In the genomic region with DNA sequence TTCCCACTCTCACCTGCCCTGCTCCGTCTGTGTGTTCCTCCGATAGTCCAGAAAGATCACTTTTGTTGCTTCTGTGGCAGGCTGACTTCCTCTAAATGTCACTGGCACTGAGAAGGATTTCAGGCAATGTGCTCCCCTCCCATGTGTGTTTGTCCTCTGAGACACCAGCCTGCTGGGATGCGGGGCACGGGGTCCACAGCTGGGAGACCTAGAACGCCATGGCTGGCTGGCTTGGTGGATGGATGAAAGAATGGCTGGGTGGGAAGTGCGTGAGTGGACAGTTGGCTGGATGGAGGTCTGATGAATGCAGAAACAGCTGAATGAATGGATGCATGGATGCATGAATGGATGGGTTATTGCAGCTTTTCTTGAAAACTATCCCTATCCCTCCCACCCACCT, we compare ENCODE assay signal across 34 cellular contexts. TPM values are rescaled to one million over a fixed set of nuclear protein-coding genes. Genes with fewer than 3 reads are reported as not detected.
"Had no signal": no experiment of that assay in that cellular context is flagged by ENCODE, and none has a peak within 500 bp of the region (broad histone marks: within the 10 kb centered on the region; RNA-seq: fewer than 3 reads in every experiment).

No MANE protein-coding gene starts in this region.

- H3K9me3 ChIP-seq: colonic mucosa, gastrocnemius medialis, mucosa of descending colon, pancreas, psoas muscle, thoracic aorta, uterus had no signal

- H3K4me3 Mint-ChIP-seq: activated CD4-positive, alpha-beta memory T cell treated with anti-CD3 and anti-CD28 coated beads for 36 hours; activated CD4-positive, alpha-beta T cell treated with anti-CD3 and anti-CD28 coated beads, Interleukin-2, amount 10 ng/mL, durations not matched to agents 24 days and 14 days; activated naive CD4-positive, alpha-beta T cell treated with anti-CD3 and anti-CD28 coated beads, Interleukin-2, amount 50 U/mL, for 24 hours; activated naive CD8-positive, alpha-beta T cell treated with anti-CD3 and anti-CD28 coated beads, Interleukin-2, amount 50 U/mL, for 24 hours; activated T-cell treated with anti-CD3 and anti-CD28 coated beads, Interleukin-2, amount 50 U/mL, for 24 hours; natural killer cell treated with Interleukin-12 subunit alpha and Interleukin-12 subunit beta and Interleukin-15 and Interleukin-18, amount 100 ng/mL, for 72 hours; stimulated activated naive CD8-positive, alpha-beta T cell treated with anti-CD3 and anti-CD28 coated beads, Interleukin-15, Interleukin-2, amounts not matched to agents 100 ng/mL and 50 ng/mL, for 24 hours had no signal

- H3K9me3 Mint-ChIP-seq: activated CD4-positive, alpha-beta memory T cell treated with anti-CD3 and anti-CD28 coated beads for 36 hours; activated CD4-positive, alpha-beta T cell treated with anti-CD3 and anti-CD28 coated beads, Interleukin-2, amount 10 ng/mL, durations not matched to agents 24 days and 14 days; activated naive CD4-positive, alpha-beta T cell treated with anti-CD3 and anti-CD28 coated beads, Interleukin-2, amount 50 U/mL, for 24 hours; activated naive CD8-positive, alpha-beta T cell treated with anti-CD3 and anti-CD28 coated beads, Interleukin-2, amount 50 U/mL, for 24 hours; activated T-cell treated with anti-CD3 and anti-CD28 coated beads, Interleukin-2, amount 50 U/mL, for 24 hours; natural killer cell treated with Interleukin-12 subunit alpha and Interleukin-12 subunit beta and Interleukin-15 and Interleukin-18, amount 100 ng/mL, for 72 hours; stimulated activated naive CD8-positive, alpha-beta T cell treated with anti-CD3 and anti-CD28 coated beads, Interleukin-15, Interleukin-2, amounts not matched to agents 100 ng/mL and 50 ng/mL, for 24 hours had no signal

- H3K4me3 ChIP-seq: colonic mucosa, dorsolateral prefrontal cortex, gastrocnemius medialis, hepatocyte, mucosa of descending colon, pancreas, psoas muscle, thoracic aorta, uterus had no signal

- H3K27me3 ChIP-seq: colonic mucosa, dorsolateral prefrontal cortex, gastrocnemius medialis, hepatocyte, pancreas, uterus had no signal

- H3K36me3 Mint-ChIP-seq: activated CD4-positive, alpha-beta memory T cell treated with anti-CD3 and anti-CD28 coated beads for 36 hours; activated naive CD4-positive, alpha-beta T cell treated with anti-CD3 and anti-CD28 coated beads, Interleukin-2, amount 50 U/mL, for 24 hours; natural killer cell treated with Interleukin-12 subunit alpha and Interleukin-12 subunit beta and Interleukin-15 and Interleukin-18, amount 100 ng/mL, for 72 hours had no signal

- H2AFZ ChIP-seq: hepatocyte had no signal

- ATAC-seq: activated naive CD8-positive, alpha-beta T cell treated with anti-CD3 and anti-CD28 coated beads, Interleukin-2, amount 50 U/mL, for 24 hours; gastrocnemius medialis; left cardiac atrium; left ventricle myocardium superior; mucosa of descending colon; natural killer cell treated with Interleukin-12 subunit alpha and Interleukin-12 subunit beta and Interleukin-15 and Interleukin-18, amount 100 ng/mL, for 72 hours; pancreas; psoas muscle; SK-N-SH treated with all-trans-retinoic acid at 6 μM for 48 hours had no signal

- DNase-seq: activated CD4-positive, alpha-beta memory T cell treated with anti-CD3 and anti-CD28 coated beads for 36 hours; activated CD4-positive, alpha-beta T cell treated with anti-CD3 and anti-CD28 coated beads, Interleukin-2, amount 10 ng/mL, durations not matched to agents 24 days and 14 days; activated CD4-positive, CD25-positive, alpha-beta regulatory T cell treated with anti-CD3 and anti-CD28 coated beads, Interleukin-2, amount 50 U/mL, for 72 hours; activated CD8-positive, alpha-beta memory T cell treated with anti-CD3 and anti-CD28 coated beads, Interleukin-2, amount 50 U/mL, for 48 hours; activated gamma-delta T cell; activated naive CD8-positive, alpha-beta T cell treated with anti-CD3 and anti-CD28 coated beads, Interleukin-2, amount 50 U/mL, for 24 hours; activated T-cell treated with anti-CD3 and anti-CD28 coated beads, Interleukin-2, amount 50 U/mL, for 24 hours; amygdala; colonic mucosa; effector memory CD4-positive, alpha-beta T cell; gastrocnemius medialis; left cardiac atrium; left ventricle myocardium superior; mucosa of descending colon; nucleus accumbens; pancreas; psoas muscle; stimulated activated CD4-positive, alpha-beta T cell treated with anti-CD3 and anti-CD28 coated beads, Interleukin-12 subunit alpha, Interleukin-12 subunit beta, amount 100 ng/mL, for 4 hours; stimulated activated CD4-positive, alpha-beta T cell treated with anti-CD3 and anti-CD28 coated beads, Interleukin-4, amount 100 ng/mL, for 1 hour; T-helper 2 cell; trophoblast cell; uterus had no signal

- H3K27me3 Mint-ChIP-seq: activated CD4-positive, alpha-beta memory T cell treated with anti-CD3 and anti-CD28 coated beads for 36 hours; activated CD4-positive, alpha-beta T cell treated with anti-CD3 and anti-CD28 coated beads, Interleukin-2, amount 10 ng/mL, durations not matched to agents 24 days and 14 days; activated naive CD4-positive, alpha-beta T cell treated with anti-CD3 and anti-CD28 coated beads, Interleukin-2, amount 50 U/mL, for 24 hours; activated naive CD8-positive, alpha-beta T cell treated with anti-CD3 and anti-CD28 coated beads, Interleukin-2, amount 50 U/mL, for 24 hours; activated T-cell treated with anti-CD3 and anti-CD28 coated beads, Interleukin-2, amount 50 U/mL, for 24 hours; natural killer cell treated with Interleukin-12 subunit alpha and Interleukin-12 subunit beta and Interleukin-15 and Interleukin-18, amount 100 ng/mL, for 72 hours; stimulated activated naive CD8-positive, alpha-beta T cell treated with anti-CD3 and anti-CD28 coated beads, Interleukin-15, Interleukin-2, amounts not matched to agents 100 ng/mL and 50 ng/mL, for 24 hours had no signal

- H3K27ac Mint-ChIP-seq: activated CD4-positive, alpha-beta memory T cell treated with anti-CD3 and anti-CD28 coated beads for 36 hours; activated CD4-positive, alpha-beta T cell treated with anti-CD3 and anti-CD28 coated beads, Interleukin-2, amount 10 ng/mL, durations not matched to agents 24 days and 14 days; activated naive CD4-positive, alpha-beta T cell treated with anti-CD3 and anti-CD28 coated beads, Interleukin-2, amount 50 U/mL, for 24 hours; activated naive CD8-positive, alpha-beta T cell treated with anti-CD3 and anti-CD28 coated beads, Interleukin-2, amount 50 U/mL, for 24 hours; activated T-cell treated with anti-CD3 and anti-CD28 coated beads, Interleukin-2, amount 50 U/mL, for 24 hours; natural killer cell treated with Interleukin-12 subunit alpha and Interleukin-12 subunit beta and Interleukin-15 and Interleukin-18, amount 100 ng/mL, for 72 hours; stimulated activated naive CD8-positive, alpha-beta T cell treated with anti-CD3 and anti-CD28 coated beads, Interleukin-15, Interleukin-2, amounts not matched to agents 100 ng/mL and 50 ng/mL, for 24 hours had no signal

- H3K4me2 ChIP-seq: hepatocyte had no signal

- H3K27ac ChIP-seq: colonic mucosa, dorsolateral prefrontal cortex, gastrocnemius medialis, hepatocyte, pancreas, psoas muscle, thoracic aorta, uterus had no signal

- H3K36me3 ChIP-seq: colonic mucosa, gastrocnemius medialis, pancreas, uterus had no signal

- H3K4me1 ChIP-seq: colonic mucosa, gastrocnemius medialis, pancreas, psoas muscle had no signal

- H3K79me2 ChIP-seq: hepatocyte had no signal

RNA-seq across cellular contexts. Expression of a gene that starts 3.4 kb away (rescaled TPM):
- total RNA-seq: activated CD4-positive, alpha-beta memory T cell treated with anti-CD3 and anti-CD28 coated beads for 36 hours; activated CD4-positive, alpha-beta T cell treated with anti-CD3 and anti-CD28 coated beads, Interleukin-2, amount 10 ng/mL, durations not matched to agents 24 days and 14 days; epithelial cell of proximal tubule; gastrocnemius medialis; hepatocyte; lung microvascular endothelial cell; mesenteric fat pad; myocyte; natural killer cell treated with Interleukin-12 subunit alpha and Interleukin-12 subunit beta and Interleukin-15 and Interleukin-18, amount 100 ng/mL, for 72 hours; psoas muscle had no signal

RNA-seq across cellular contexts. Expression of a gene that starts 22.3 kb away (rescaled TPM):
- total RNA-seq: activated CD4-positive, alpha-beta memory T cell treated with anti-CD3 and anti-CD28 coated beads for 36 hours; activated CD4-positive, alpha-beta T cell treated with anti-CD3 and anti-CD28 coated beads, Interleukin-2, amount 10 ng/mL, durations not matched to agents 24 days and 14 days; epithelial cell of proximal tubule; hepatocyte; myocyte; natural killer cell treated with Interleukin-12 subunit alpha and Interleukin-12 subunit beta and Interleukin-15 and Interleukin-18, amount 100 ng/mL, for 72 hours had no signal

RNA-seq across cellular contexts. Expression of a gene that starts 25.2 kb away (rescaled TPM):
- total RNA-seq: colonic mucosa; epithelial cell of proximal tubule; hepatocyte; left cardiac atrium; left ventricle myocardium superior; lung microvascular endothelial cell; mesenteric fat pad; mucosa of descending colon; myocyte; natural killer cell treated with Interleukin-12 subunit alpha and Interleukin-12 subunit beta and Interleukin-15 and Interleukin-18, amount 100 ng/mL, for 72 hours; pancreas; subcutaneous adipose tissue; thoracic aorta; uterus had no signal
